ENCODE assay signal across 8 cellular contexts in genomic region chr11:61331636-61332035, GRCh38. TPM values are rescaled to one million over a fixed set of nuclear protein-coding genes. Genes with fewer than 3 reads are reported as not detected.
DNase-seq lines count a peak whose midpoint lies in the region; ATAC-seq, FAIRE-seq and TF ChIP-seq lines count a peak whose summit lies in the region.

No MANE protein-coding gene starts in this region.

- H3K36me3 Mint-ChIP-seq in nephron (ENCODE audit: low read depth), result peaks cover 43% of the 10 kb centered on the region

- DNase-seq in CD1c-positive myeloid dendritic cell (ENCODE audit: extremely low spot score) (peak; percentile 63), MV-4-11 (lab: John Stamatoyannopoulos, UW) (peak; percentile 67), bronchial epithelial cell (ENCODE audit: low read depth) (no peak), SK-N-DZ (ENCODE audit: low spot score) (no peak), foreskin keratinocyte (no peak)

- TF ChIP-seq CTCF in bronchial epithelial cell (IDR thresholded peaks at IDR 0.05; ENCODE audit: insufficient read depth, low read length, severe bottlenecking) (no peak), nephron (IDR thresholded peaks at IDR 0.05; ENCODE audit: unreplicated experiment in 3 of 3) (no peak), foreskin keratinocyte (conservative IDR thresholded peaks at IDR 0.05) (no peak)

- H3K27me3 Mint-ChIP-seq in nephron (ENCODE audit: low read depth), result no peaks in the 10 kb centered on the region

- peaks cover 67% of the 10 kb centered on the region for H3K4me1 Mint-ChIP-seq in nephron

- no peaks in the 10 kb centered on the region for H3K27me3 ChIP-seq in bronchial epithelial cell (ENCODE audit: control insufficient read depth, insufficient read depth, low read length)
- H3K27me3 ChIP-seq in foreskin keratinocyte, result no peaks in the 10 kb centered on the region

- peaks cover 6% of the 10 kb centered on the region for H3K36me3 ChIP-seq in bronchial epithelial cell (ENCODE audit: control insufficient read depth, insufficient read depth, low read length)

- H3K27ac ChIP-seq in foreskin keratinocyte, result no peak overlapping the region

- no peaks in the 10 kb centered on the region for H3K9me3 Mint-ChIP-seq in nephron

- no peak for ATAC-seq in HG03457 (IDR thresholded peaks at IDR 0.05; ENCODE audit: unreplicated experiment)
- ATAC-seq in GM18858 (IDR thresholded peaks at IDR 0.05; ENCODE audit: unreplicated experiment), result no peak
- no peak for ATAC-seq in foreskin keratinocyte

- H3K27ac Mint-ChIP-seq in nephron, result peak overlapping the region; percentile 95 to 99 (median 97)

- peaks cover 5% of the 10 kb centered on the region for H3K4me1 ChIP-seq in foreskin keratinocyte

- peak overlapping the region; percentile 92 for H3K4me3 ChIP-seq in bronchial epithelial cell (ENCODE audit: low read depth, low read length)

- H3K4me3 Mint-ChIP-seq in nephron, result peak overlapping the region; percentile 93 to 100 (median 97)

- no peak for FAIRE-seq in bronchial epithelial cell (lab: Jason Lieb, UNC)

RNA-seq across cellular contexts. Expression of gene DDB1, which starts 1.3 kb away (rescaled TPM):
- total RNA-seq in bronchial epithelial cell, result 154 and 228 TPM in 2 replicates
- polyA plus RNA-seq in SK-N-DZ (2014; cell fraction: cytosol; rRNA removed), result 263 and 280 TPM in 2 replicates
- 141 and 143 TPM in 2 replicates for polyA plus RNA-seq in SK-N-DZ (2014; cell fraction: nucleus; rRNA removed)
- total RNA-seq in foreskin keratinocyte, result 188 and 189 TPM in 2 replicates
- polyA plus RNA-seq in foreskin keratinocyte, result 144 and 146 TPM in 2 replicates

RNA-seq across cellular contexts. Expression of gene TKFC, which starts 1.4 kb away (rescaled TPM):
- total RNA-seq in bronchial epithelial cell (22.3 and 22.9 TPM in 2 replicates), foreskin keratinocyte (26.2 and 26.6 TPM in 2 replicates)
- polyA plus RNA-seq in SK-N-DZ (2014; cell fraction: cytosol; rRNA removed), result 64.3 and 88.2 TPM in 2 replicates
- 122 and 159 TPM in 2 replicates for polyA plus RNA-seq in SK-N-DZ (2014; cell fraction: nucleus; rRNA removed)
- 31.4 and 32.4 TPM in 2 replicates for polyA plus RNA-seq in foreskin keratinocyte

RNA-seq across cellular contexts. Expression of gene CYB561A3, which starts 30.0 kb away (rescaled TPM):
- total RNA-seq in bronchial epithelial cell (30.8 and 36.1 TPM in 2 replicates), foreskin keratinocyte (40.1 and 42.5 TPM in 2 replicates)
- 24.9 and 25.5 TPM in 2 replicates for polyA plus RNA-seq in SK-N-DZ (2014; cell fraction: cytosol; rRNA removed)
- polyA plus RNA-seq in SK-N-DZ (2014; cell fraction: nucleus; rRNA removed), result 34.9 and 47.1 TPM in 2 replicates
- polyA plus RNA-seq in foreskin keratinocyte, result 43.0 and 44.7 TPM in 2 replicates

RNA-seq across cellular contexts. Expression of gene TMEM138, which starts 30.5 kb away (rescaled TPM):
- total RNA-seq in bronchial epithelial cell (10.0 and 12.7 TPM in 2 replicates), foreskin keratinocyte (41.4 and 46.2 TPM in 2 replicates)
- 32.5 and 33.4 TPM in 2 replicates for polyA plus RNA-seq in SK-N-DZ (2014; cell fraction: cytosol; rRNA removed)
- polyA plus RNA-seq in SK-N-DZ (2014; cell fraction: nucleus; rRNA removed), result 68.6 and 89.8 TPM in 2 replicates
- polyA plus RNA-seq in foreskin keratinocyte, result 74.4 and 78.1 TPM in 2 replicates

RNA-seq across cellular contexts. Expression of gene VWCE, which starts 36.5 kb away (rescaled TPM):
- total RNA-seq in bronchial epithelial cell, result 0.26 TPM in 2 replicates
- polyA plus RNA-seq in SK-N-DZ (2014; cell fraction: cytosol; rRNA removed), result 11.5 and 12.5 TPM in 2 replicates
- polyA plus RNA-seq in SK-N-DZ (2014; cell fraction: nucleus; rRNA removed), result 24.7 and 36.1 TPM in 2 replicates
- total RNA-seq in foreskin keratinocyte, result 0.25 and 0.48 TPM in 2 replicates
- polyA plus RNA-seq in foreskin keratinocyte, result 0.46 and 0.48 TPM in 2 replicates

Comparison
In these comparisons a context has a peak if more than half of its experiments do, and no peak if none do; other contexts are left out.
1. DNase-seq: peak in CD1c-positive myeloid dendritic cell (single experiment) and MV-4-11 (single experiment); none in bronchial epithelial cell (single experiment), SK-N-DZ (single experiment) and foreskin keratinocyte (0 of 2).